In the genomic region with DNA sequence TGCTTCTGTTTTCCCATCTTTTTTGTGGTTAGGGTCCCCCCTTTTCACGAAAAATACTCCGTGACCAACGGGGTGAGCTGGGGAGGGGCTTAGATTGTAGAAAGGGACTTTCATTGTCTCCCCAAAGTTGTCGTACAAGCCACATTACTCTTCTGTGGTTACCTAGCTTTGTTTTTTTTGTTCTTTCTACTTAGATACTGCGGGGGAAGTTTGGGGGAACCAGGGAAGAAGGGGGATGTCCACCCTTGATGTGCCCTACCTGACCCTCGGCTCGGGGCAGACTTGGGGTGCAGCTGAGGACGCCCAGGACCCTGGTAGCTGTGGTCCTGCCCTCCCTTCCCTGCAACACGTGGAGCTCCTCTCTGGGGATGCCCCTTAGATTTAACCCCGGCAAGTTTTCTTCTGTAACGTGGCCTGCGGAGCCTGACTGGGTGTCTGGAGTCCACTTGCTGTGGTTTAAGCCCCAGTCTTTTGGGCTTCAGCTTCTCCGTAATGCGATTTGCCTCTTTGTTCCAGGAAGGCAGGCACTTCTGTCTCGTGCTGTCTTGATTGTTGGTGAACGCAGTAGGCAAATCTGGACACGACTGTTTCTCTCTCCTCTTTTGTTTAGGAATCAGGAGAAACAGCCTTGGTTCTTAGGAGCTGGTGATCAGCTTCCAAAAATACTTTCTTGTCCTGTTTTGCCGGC, we compare ENCODE assay signal across 8 cellular contexts. TPM values are rescaled to one million over a fixed set of nuclear protein-coding genes. Genes with fewer than 3 reads are reported as not detected.
DNase-seq lines count a peak whose midpoint lies in the region; ATAC-seq and TF ChIP-seq lines count a peak whose summit lies in the region.

No MANE protein-coding gene starts in this region.

- peaks cover 0 to under 1% of the 10 kb centered on the region in 2 donors for H3K9me3 Mint-ChIP-seq in activated naive CD4-positive, alpha-beta T cell treated with anti-CD3 and anti-CD28 coated beads, Interleukin-2, amount 50 U/mL, for 72 hours
- H3K9me3 Mint-ChIP-seq in progenitor cell of endocrine pancreas (ENCODE audit: low read depth): no peaks in the 10 kb centered on the region

- H3K9me2 ChIP-seq in GM23248 (ENCODE audit: insufficient read depth): no peaks in the 10 kb centered on the region

- H3K9ac ChIP-seq in GM23248: peak overlapping the region; percentile 99

- ATAC-seq in activated naive CD4-positive, alpha-beta T cell treated with anti-CD3 and anti-CD28 coated beads, Interleukin-2, amount 50 U/mL, for 72 hours: peak; percentile 28 to 72
- ATAC-seq in Right ventricle myocardium superior (ENCODE audit: poor library complexity): peak; percentile 36
- ATAC-seq in HG03457 (IDR thresholded peaks at IDR 0.05; ENCODE audit: unreplicated experiment): no peak
- no peak for ATAC-seq in GM19328 (IDR thresholded peaks at IDR 0.05; ENCODE audit: unreplicated experiment)

- in situ Hi-C loops in ACHN (cut with HindIII; ENCODE audit: low pct_ligation_motif_present, low pct_unique_long_range_greater_than_20kb, low sequenced_read_pairs) (no loop called here), GM23248 (cut with MboI) (no loop called here)

- no peaks in the 10 kb centered on the region for H3K36me3 ChIP-seq in GM23248 (ENCODE audit: low read depth)

- WGBS in GM23248 (ENCODE audit: low coverage in 1 of 2, low lambda C conversion rate in 2 of 2, missing lambda C conversion rate in 2 of 2), 2 experiments: 1 to 2% methylated on average over 18 of the region's 18 CpGs

- peaks cover 30% of the 10 kb centered on the region for H3F3A ChIP-seq in GM23248 (ENCODE audit: insufficient read depth)

- H3K9me3 ChIP-seq in GM23248 (ENCODE audit: low read depth): no peaks in the 10 kb centered on the region

- H3K36me3 Mint-ChIP-seq in activated naive CD4-positive, alpha-beta T cell treated with anti-CD3 and anti-CD28 coated beads, Interleukin-2, amount 50 U/mL, for 72 hours: peaks cover 18 to 34% of the 10 kb centered on the region in 2 donors
- peaks cover 1% of the 10 kb centered on the region for H3K36me3 Mint-ChIP-seq in progenitor cell of endocrine pancreas (ENCODE audit: insufficient read depth)

- peak; percentile 43 for DNase-seq in ACHN
- DNase-seq in GM23248: peak; percentile 70
- peak; percentile 59 for DNase-seq in RPMI8226
- DNase-seq in activated naive CD4-positive, alpha-beta T cell treated with anti-CD3 and anti-CD28 coated beads, Interleukin-2, amount 50 U/mL, for 72 hours (ENCODE audit: low spot score in 2 of 2): peak; percentile 30 to 75
- no peak for DNase-seq in Right ventricle myocardium superior
- no peak for DNase-seq in progenitor cell of endocrine pancreas (ENCODE audit: low spot score, unreplicated experiment)

- peaks cover 39% of the 10 kb centered on the region for H3K4me1 ChIP-seq in GM23248 (ENCODE audit: insufficient read depth)

- no peak for TF ChIP-seq CTCF in progenitor cell of endocrine pancreas (IDR thresholded peaks at IDR 0.05; ENCODE audit: unreplicated experiment)

- H3K27ac ChIP-seq in GM23248: peak overlapping the region; percentile 89

- peak overlapping the region; percentile 93 for H3K4me3 Mint-ChIP-seq in progenitor cell of endocrine pancreas (ENCODE audit: low read depth)

- H3K27me3 ChIP-seq in GM23248 (replicated peaks; ENCODE audit: insufficient read depth): no peaks in the 10 kb centered on the region

- intact Hi-C loops in Right ventricle myocardium superior (cut with DNase I): loop anchor here (5.0 kb wide), 1 partner anchor 62 kb away; no protein-coding TSS in a partner anchor

- peak overlapping the region; percentile 33 for H2AFZ ChIP-seq in GM23248

- no peaks in the 10 kb centered on the region for H3K27me3 Mint-ChIP-seq in progenitor cell of endocrine pancreas

- H3K4me1 Mint-ChIP-seq in progenitor cell of endocrine pancreas (ENCODE audit: low read depth): peaks cover 13% of the 10 kb centered on the region

- peak overlapping the region; percentile 76 for H3K4me3 ChIP-seq in GM23248

- peak overlapping the region; percentile 94 for H3K4me2 ChIP-seq in GM23248 (ENCODE audit: unreplicated experiment)

- H3K27ac Mint-ChIP-seq in activated naive CD4-positive, alpha-beta T cell treated with anti-CD3 and anti-CD28 coated beads, Interleukin-2, amount 50 U/mL, for 72 hours: peak overlapping the region; percentile 88 to 99
- H3K27ac Mint-ChIP-seq in progenitor cell of endocrine pancreas: peak overlapping the region; percentile 96

- peaks cover 64% of the 10 kb centered on the region for H3K79me2 ChIP-seq in GM23248 (ENCODE audit: insufficient read depth)

- no peaks in the 10 kb centered on the region for H4K20me1 ChIP-seq in GM23248 (ENCODE audit: insufficient read depth)

RNA-seq across cellular contexts. Expression of a gene that starts 0.9 kb away (rescaled TPM):
- 25.5 and 28.6 TPM in 2 replicates for total RNA-seq in GM23248 (2014; rRNA removed; shearing (Covaris generic))
- 16.2 and 16.5 TPM in 2 replicates for polyA plus RNA-seq in GM23248 (2016; fragmentation: Nextera tagmentation; extraction: Ambion mirVana)
- total RNA-seq in activated naive CD4-positive, alpha-beta T cell treated with anti-CD3 and anti-CD28 coated beads, Interleukin-2, amount 50 U/mL, for 72 hours: 10 to 100 TPM; 51.8 to 66.9 TPM
- total RNA-seq in Right ventricle myocardium superior (24.4 TPM), progenitor cell of endocrine pancreas (47.2 and 49.0 TPM in 2 replicates)

Comparison
In these comparisons a context has a peak if more than half of its experiments do, and no peak if none do; other contexts are left out.
1. DNase-seq: peak in ACHN (single experiment), GM23248 (single experiment), RPMI8226 (single experiment) and activated naive CD4-positive, alpha-beta T cell treated with anti-CD3 and anti-CD28 coated beads, Interleukin-2, amount 50 U/mL, for 72 hours (2 of 2); none in Right ventricle myocardium superior (single experiment) and progenitor cell of endocrine pancreas (single experiment).
2. ATAC-seq: peak in activated naive CD4-positive, alpha-beta T cell treated with anti-CD3 and anti-CD28 coated beads, Interleukin-2, amount 50 U/mL, for 72 hours (2 of 2) and Right ventricle myocardium superior (single experiment); none in HG03457 (single experiment) and GM19328 (single experiment).